20 cellular contexts compared by ENCODE assay signal in the genomic region with DNA sequence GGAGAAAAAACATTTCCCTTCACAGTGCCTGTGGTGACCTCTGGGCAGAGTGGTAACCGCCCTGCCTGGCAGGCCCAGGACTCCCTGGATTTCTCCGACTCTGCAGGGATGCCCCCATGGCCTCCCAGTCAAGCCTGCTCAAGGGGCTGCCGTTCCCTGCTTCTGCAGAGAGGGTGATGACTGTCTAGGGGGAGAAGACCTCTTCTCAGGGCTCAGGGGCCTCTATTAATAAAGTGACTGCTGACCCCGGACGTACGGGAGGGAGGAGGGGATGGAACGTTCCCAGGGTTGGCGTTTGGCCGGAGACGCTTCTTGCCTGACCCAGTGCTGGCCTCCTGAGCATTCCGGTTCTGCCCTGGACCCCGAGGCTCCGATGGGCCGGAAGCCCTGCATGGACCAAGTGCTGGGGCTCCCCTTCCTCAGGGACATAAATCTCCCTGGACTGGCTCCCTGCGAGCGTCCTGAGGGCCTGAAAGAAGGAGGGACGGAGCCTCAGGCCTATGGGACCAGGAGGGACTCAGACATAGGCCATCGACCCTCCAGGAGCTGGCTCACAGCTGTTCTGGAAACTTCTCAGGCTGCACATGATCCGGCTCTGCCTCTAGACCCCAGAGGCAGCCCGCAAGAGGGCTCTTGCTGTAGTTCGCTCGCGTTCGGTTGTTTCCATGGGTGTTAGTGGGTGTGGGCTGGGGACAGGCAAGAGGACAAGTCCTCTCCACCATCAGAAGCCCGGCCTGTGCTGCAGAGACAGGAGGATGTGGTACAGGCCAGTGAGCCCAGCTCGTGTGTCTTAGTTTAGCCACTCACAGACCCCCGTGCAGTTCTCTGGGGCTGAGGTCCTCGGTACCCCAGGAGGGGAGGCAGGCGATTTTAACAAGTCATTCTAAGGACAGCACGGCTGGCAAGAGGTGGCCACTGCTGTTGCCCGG. TPM values are rescaled to one million over a fixed set of nuclear protein-coding genes. Genes with fewer than 3 reads are reported as not detected.
DNase-seq lines count a peak whose midpoint lies in the region; TF ChIP-seq lines count a peak whose summit lies in the region.
"Had no signal": no experiment of that assay in that cellular context is flagged by ENCODE, and none has a peak within 500 bp of the region (broad histone marks: within the 10 kb centered on the region; RNA-seq: fewer than 3 reads in every experiment).

No MANE protein-coding gene starts in this region.

- no peak overlapping the region for H3K4me3 Mint-ChIP-seq in mesothelial cell of epicardium
- H3K4me3 Mint-ChIP-seq in nephron progenitor cell, result no peak overlapping the region
- no peak overlapping the region for H3K4me3 Mint-ChIP-seq in activated T-cell treated with anti-CD3 and anti-CD28 coated beads, Interleukin-2, amount 50 U/mL, for 24 hours
- H3K4me3 Mint-ChIP-seq: activated B cell treated with CpG ODN at 0.5 μM for 24 hours; activated CD8-positive, alpha-beta memory T cell treated with anti-CD3 and anti-CD28 coated beads, Interleukin-2, amount 10 ng/mL, durations not matched to agents 7 days and 5 days; stimulated activated naive CD8-positive, alpha-beta T cell treated with anti-CD3 and anti-CD28 coated beads, Interleukin-15, Interleukin-2, amounts not matched to agents 100 ng/mL and 50 ng/mL, for 24 hours; T-helper 17 cell had no signal

- H3K4me1 ChIP-seq in SJSA1 (replicated peaks) (peaks cover 11% of the 10 kb centered on the region), esophagus squamous epithelium (peaks cover 15 to 26% (median 15%) of the 10 kb centered on the region in 3 donors), stomach smooth muscle (ENCODE audit: control insufficient read depth, insufficient read depth, low read length) (peaks cover 23% of the 10 kb centered on the region)

- H3K4me1 Mint-ChIP-seq in mesothelial cell of epicardium, result peaks cover 5% of the 10 kb centered on the region
- H3K4me1 Mint-ChIP-seq in nephron progenitor cell, result peaks cover 35% of the 10 kb centered on the region
- no peaks in the 10 kb centered on the region for H3K4me1 Mint-ChIP-seq in activated T-cell treated with anti-CD3 and anti-CD28 coated beads, Interleukin-2, amount 50 U/mL, for 24 hours (ENCODE audit: low read depth)
- H3K4me1 Mint-ChIP-seq: activated CD8-positive, alpha-beta memory T cell treated with anti-CD3 and anti-CD28 coated beads, Interleukin-2, amount 10 ng/mL, durations not matched to agents 7 days and 5 days; T-helper 17 cell had no signal

- H3K9ac ChIP-seq in stomach smooth muscle (ENCODE audit: low read length in 2 of 2), result peak overlapping the region in 1 of 2 donors; percentile 47

- no peaks in the 10 kb centered on the region for H3K9me3 Mint-ChIP-seq in mesothelial cell of epicardium
- H3K9me3 Mint-ChIP-seq in nephron progenitor cell, result no peaks in the 10 kb centered on the region
- no peaks in the 10 kb centered on the region for H3K9me3 Mint-ChIP-seq in activated T-cell treated with anti-CD3 and anti-CD28 coated beads, Interleukin-2, amount 50 U/mL, for 24 hours
- H3K9me3 Mint-ChIP-seq: activated B cell treated with CpG ODN at 0.5 μM for 24 hours; stimulated activated naive CD8-positive, alpha-beta T cell treated with anti-CD3 and anti-CD28 coated beads, Interleukin-15, Interleukin-2, amounts not matched to agents 100 ng/mL and 50 ng/mL, for 24 hours had no signal

- H3K9me3 ChIP-seq in SJSA1 (replicated peaks), result no peaks in the 10 kb centered on the region
- no peaks in the 10 kb centered on the region for H3K9me3 ChIP-seq in esophagus squamous epithelium
- H3K9me3 ChIP-seq in stomach smooth muscle (ENCODE audit: control insufficient read depth in 2 of 2, low read length in 2 of 2), result peaks cover 0 to 4% of the 10 kb centered on the region in 2 donors

- H3K27ac Mint-ChIP-seq in mesothelial cell of epicardium (peak overlapping the region; percentile 12), nephron progenitor cell (no peak overlapping the region)
- no peak overlapping the region for H3K27ac Mint-ChIP-seq in activated T-cell treated with anti-CD3 and anti-CD28 coated beads, Interleukin-2, amount 50 U/mL, for 24 hours
- H3K27ac Mint-ChIP-seq: activated B cell treated with CpG ODN at 0.5 μM for 24 hours; activated CD8-positive, alpha-beta memory T cell treated with anti-CD3 and anti-CD28 coated beads, Interleukin-2, amount 10 ng/mL, durations not matched to agents 7 days and 5 days; T-helper 17 cell had no signal

- H3K36me3 ChIP-seq in SJSA1, result no peaks in the 10 kb centered on the region
- no peaks in the 10 kb centered on the region for H3K36me3 ChIP-seq in esophagus squamous epithelium
- H3K36me3 ChIP-seq in stomach smooth muscle (ENCODE audit: control insufficient read depth in 2 of 2, insufficient read depth in 2 of 2, low read length in 2 of 2), result no peaks in the 10 kb centered on the region

- no peak overlapping the region for H3K4me3 ChIP-seq in SJSA1
- no peak overlapping the region for H3K4me3 ChIP-seq in esophagus squamous epithelium
- no peak overlapping the region for H3K4me3 ChIP-seq in stomach smooth muscle (ENCODE audit: low read length in 2 of 2)

- DNase-seq in SJSA1 (ENCODE audit: low read depth in 1 of 2, low spot score in 2 of 2) (no peak), esophagus squamous epithelium (lab: John Stamatoyannopoulos, UW) (no peak), mesothelial cell of epicardium (ENCODE audit: low spot score in 2 of 2, unreplicated experiment in 2 of 2) (no peak), nephron progenitor cell (no peak), GF-D8 (lab: John Stamatoyannopoulos, UW) (no peak)
- no peak for DNase-seq in activated T-cell treated with anti-CD3 and anti-CD28 coated beads, Interleukin-2, amount 50 U/mL, for 24 hours
- DNase-seq: activated B cell treated with CpG ODN at 0.5 μM for 24 hours; activated CD8-positive, alpha-beta memory T cell treated with anti-CD3 and anti-CD28 coated beads, Interleukin-2, amount 10 ng/mL, durations not matched to agents 7 days and 5 days; activated effector memory CD4-positive, alpha-beta T cell treated with anti-CD3 and anti-CD28 coated beads, Interleukin-2, amount 50 U/mL, for 16 hours; dermis blood vessel endothelial cell; glutamatergic neuron; NCI-H1105 treated with DMSO at 0.1 percent for 48 hours; NCI-H2171 treated with DMSO at 0.1 percent for 48 hours; NCI-H82; posterior cingulate gyrus; stimulated activated CD4-positive, alpha-beta T cell treated with anti-CD3 and anti-CD28 coated beads, Interleukin-15, amount 100 ng/mL, for 24 hours; T-helper 17 cell had no signal

- no peaks in the 10 kb centered on the region for H3K36me3 Mint-ChIP-seq in mesothelial cell of epicardium
- no peaks in the 10 kb centered on the region for H3K36me3 Mint-ChIP-seq in nephron progenitor cell (ENCODE audit: low read depth)
- no peaks in the 10 kb centered on the region for H3K36me3 Mint-ChIP-seq in activated T-cell treated with anti-CD3 and anti-CD28 coated beads, Interleukin-2, amount 50 U/mL, for 24 hours (ENCODE audit: low read depth)
- H3K36me3 Mint-ChIP-seq: activated CD8-positive, alpha-beta memory T cell treated with anti-CD3 and anti-CD28 coated beads, Interleukin-2, amount 10 ng/mL, durations not matched to agents 7 days and 5 days had no signal

- H3K27me3 ChIP-seq in SJSA1 (replicated peaks), result peaks cover 10% of the 10 kb centered on the region
- H3K27me3 ChIP-seq in esophagus squamous epithelium, result peaks cover 0 to 37% (median 0%) of the 10 kb centered on the region in 4 donors
- H3K27me3 ChIP-seq in stomach smooth muscle (ENCODE audit: control insufficient read depth in 1 of 2, insufficient read depth in 2 of 2, low read length in 2 of 2), result peaks cover 11 to 17% of the 10 kb centered on the region in 2 donors

- H3K27ac ChIP-seq in SJSA1, result 0 out of 2 replicates have a peak overlapping the region, but pooled peaks have one; percentile 16
- H3K27ac ChIP-seq in esophagus squamous epithelium, result peak overlapping the region; percentile 4 to 59 (median 40)
- peak overlapping the region; percentile 49 for H3K27ac ChIP-seq in stomach smooth muscle (ENCODE audit: low read length)
- H3K27ac ChIP-seq: epithelial cell of prostate had no signal

- 80 to 88% methylated on average over 10 to 18 of the region's 31 CpGs for WGBS in esophagus squamous epithelium, 2 donors

- H3K27me3 Mint-ChIP-seq in mesothelial cell of epicardium (ENCODE audit: low read depth) (peaks cover 11% of the 10 kb centered on the region), nephron progenitor cell (ENCODE audit: low read depth, poor library complexity) (peaks cover 12% of the 10 kb centered on the region)
- no peaks in the 10 kb centered on the region for H3K27me3 Mint-ChIP-seq in activated T-cell treated with anti-CD3 and anti-CD28 coated beads, Interleukin-2, amount 50 U/mL, for 24 hours
- H3K27me3 Mint-ChIP-seq: activated CD8-positive, alpha-beta memory T cell treated with anti-CD3 and anti-CD28 coated beads, Interleukin-2, amount 10 ng/mL, durations not matched to agents 7 days and 5 days; stimulated activated naive CD8-positive, alpha-beta T cell treated with anti-CD3 and anti-CD28 coated beads, Interleukin-15, Interleukin-2, amounts not matched to agents 100 ng/mL and 50 ng/mL, for 24 hours had no signal

- no peak for TF ChIP-seq CTCF in esophagus squamous epithelium (IDR thresholded peaks at IDR 0.05)
- TF ChIP-seq CTCF in mesothelial cell of epicardium (IDR thresholded peaks at IDR 0.05; ENCODE audit: unreplicated experiment), result no peak
- TF ChIP-seq CTCF in nephron progenitor cell (IDR thresholded peaks at IDR 0.05), result no peak

- intact Hi-C loops in esophagus squamous epithelium (cut with DNase I), result no loop called here

- no peak for TF ChIP-seq POLR2A in esophagus squamous epithelium (IDR thresholded peaks at IDR 0.05)

RNA-seq across cellular contexts. Expression of a gene that starts 8.1 kb away (rescaled TPM):
- not detected in 2 replicates for total RNA-seq in SJSA1 (2014; rRNA removed; shearing (Covaris generic))
- total RNA-seq in esophagus squamous epithelium (not detected), mesothelial cell of epicardium (61.4 to 122 TPM (median 69.3 TPM) in 3 replicates)
- total RNA-seq: dermis blood vessel endothelial cell had no signal

RNA-seq across cellular contexts. Expression of a gene that starts 36.6 kb away (rescaled TPM):
- 16.9 and 26.7 TPM in 2 replicates for total RNA-seq in SJSA1 (2014; rRNA removed; shearing (Covaris generic))
- 10 to 100 TPM; 15.4 to 26.8 (median 23.1) TPM for total RNA-seq in esophagus squamous epithelium
- total RNA-seq in mesothelial cell of epicardium, result 42.3 to 43.5 TPM (median 42.5 TPM) in 3 replicates

Comparison
In these comparisons a context has a peak if more than half of its experiments do, and no peak if none do; other contexts are left out.
1. RNA of a gene that starts 8.1 kb away (total RNA-seq): 61.4 to 122 TPM in mesothelial cell of epicardium; not detected in SJSA1 and not detected in esophagus squamous epithelium; every median in the first group is over 10 times any median in the second.
2. Peak in every context shown above with its lines, with median percentiles within 50 percentile points of each other: H3K27ac ChIP-seq.